ENCODE assay signal across 27 cellular contexts in the genomic region with DNA sequence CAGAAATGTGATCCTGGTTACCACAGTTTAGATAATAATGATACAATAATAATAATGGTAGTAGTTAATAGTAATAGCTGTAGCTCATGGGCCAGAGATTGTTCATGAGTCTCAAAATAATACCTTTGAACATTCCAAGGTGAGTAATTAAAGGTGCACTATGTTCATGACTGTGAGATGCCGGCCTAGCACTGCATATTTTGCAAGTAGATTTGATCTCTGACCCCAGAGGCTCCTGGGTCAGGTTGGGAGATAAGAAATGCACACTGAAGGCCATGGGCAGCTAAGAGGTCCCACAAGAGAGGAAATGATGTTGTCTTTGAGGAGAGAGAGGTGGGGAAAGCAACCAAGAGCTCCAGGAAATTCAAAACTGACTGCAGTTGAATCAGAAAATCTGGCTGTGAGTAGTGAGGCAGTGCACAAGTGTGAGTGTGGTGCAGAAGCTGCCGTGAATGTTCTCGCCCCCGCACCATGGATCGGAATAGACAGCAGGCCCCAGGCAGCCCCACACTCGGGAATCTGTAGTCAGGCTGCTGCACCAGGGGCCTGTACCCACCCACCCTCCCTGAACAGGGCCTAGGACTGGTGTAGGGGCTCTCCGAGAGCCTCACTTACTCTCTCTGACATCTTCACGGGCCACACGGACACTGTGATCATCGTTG. TPM values are rescaled to one million over a fixed set of nuclear protein-coding genes. Genes with fewer than 3 reads are reported as not detected.
A peak's percentile ranks its signal among the peaks of the same experiment; 100 is the strongest.
DNase-seq lines count a peak whose midpoint lies in the region; ATAC-seq and TF ChIP-seq lines count a peak whose summit lies in the region.
"Had no signal": no experiment of that assay in that cellular context is flagged by ENCODE, and none has a peak within 500 bp of the region (broad histone marks: within the 10 kb centered on the region; RNA-seq: fewer than 3 reads in every experiment).

No MANE protein-coding gene starts in this region.

- ATAC-seq in gastroesophageal sphincter = no peak
- ATAC-seq: Right ventricle myocardium inferior had no signal

- no peak for TF ChIP-seq CTCF in ascending aorta (IDR thresholded peaks at IDR 0.05)
- no peak for TF ChIP-seq CTCF in gastroesophageal sphincter (IDR thresholded peaks at IDR 0.05)
- no peak for TF ChIP-seq CTCF in spleen (IDR thresholded peaks at IDR 0.05 in 8 of 11, conservative IDR thresholded peaks at IDR 0.05 in 3 of 11)

- TF ChIP-seq EP300 in gastroesophageal sphincter (IDR thresholded peaks at IDR 0.05) = no peak

- peak in 1 of 2 donors; percentile 43 for DNase-seq in ascending aorta (ENCODE audit: low spot score in 2 of 2)
- peak in 7 of 10 donors; percentile 25 to 90 (median 57) for DNase-seq in posterior cingulate gyrus
- no peak for DNase-seq in spleen
- no peak for DNase-seq in T-helper 1 cell
- DNase-seq in dedifferentiated amniotic fluid mesenchymal stem cell (ENCODE audit: extremely low spot score) = no peak
- no peak for DNase-seq in activated CD4-positive, CD25-positive, alpha-beta regulatory T cell treated with anti-CD3 and anti-CD28 coated beads, Interleukin-2, amount 50 U/mL, for 72 hours
- no peak for DNase-seq in activated CD8-positive, alpha-beta memory T cell treated with anti-CD3 and anti-CD28 coated beads, Interleukin-2, amount 50 U/mL, for 4 hours
- DNase-seq: CD4-positive, alpha-beta T cell; DMS53; H7; IMR-90; KG1; MG63; NCI-H1105 treated with DMSO at 0.1 percent for 48 hours; NCI-H146; NCI-H1930; NCI-H446; NCI-H524 treated with DMSO at 0.1 percent for 48 hours; NCI-H774; PC-9; SJCRH30 had no signal

- H3K9me3 ChIP-seq in ascending aorta = no peaks in the 10 kb centered on the region
- peaks cover 0 to 4% (median 0%) of the 10 kb centered on the region in 3 donors for H3K9me3 ChIP-seq in gastroesophageal sphincter
- H3K9me3 ChIP-seq in spleen = peaks cover 0 to 6% (median 0%) of the 10 kb centered on the region in 8 donors
- H3K9me3 ChIP-seq: SJCRH30 had no signal

- 43 to 66% methylated on average over 4 to 9 of the region's 10 CpGs for WGBS in gastroesophageal sphincter (ENCODE audit: low coverage in 1 of 2), 2 donors
- 56 to 84% (median 72%) methylated on average over 7 to 10 of the region's 10 CpGs for WGBS in spleen, 5 donors

- intact Hi-C loops in ascending aorta (cut with DNase I) (no loop called here), posterior cingulate gyrus (cut with DNase I) (no loop called here), spleen (cut with DNase I; ENCODE audit: low total_unique reads) (no loop called here)

- no peak for TF ChIP-seq POLR2A in gastroesophageal sphincter (IDR thresholded peaks at IDR 0.05)
- TF ChIP-seq POLR2A in spleen (IDR thresholded peaks at IDR 0.05) = no peak

- H3K4me1 ChIP-seq in ascending aorta = peaks cover 20 to 56% of the 10 kb centered on the region in 2 donors
- H3K4me1 ChIP-seq in gastroesophageal sphincter = peaks cover 6 to 59% (median 20%) of the 10 kb centered on the region in 3 donors
- peaks cover 0 to 20% (median 5%) of the 10 kb centered on the region in 6 donors for H3K4me1 ChIP-seq in spleen
- H3K4me1 ChIP-seq: BLaER1 treated with 17β-estradiol and CSF1 and Interleukin-3, amounts not matched to agents 10 nM and 100 nM; SJCRH30 had no signal

- no peak overlapping the region for H3K4me3 ChIP-seq in ascending aorta
- no peak overlapping the region for H3K4me3 ChIP-seq in gastroesophageal sphincter
- no peak overlapping the region for H3K4me3 ChIP-seq in spleen
- H3K4me3 ChIP-seq: BLaER1 treated with 17β-estradiol and CSF1 and Interleukin-3, amounts not matched to agents 10 nM and 100 nM; GM23248; MG63; PC-9; SJCRH30 had no signal

- H3K36me3 ChIP-seq in ascending aorta (peaks cover 15 to 29% of the 10 kb centered on the region in 2 donors), gastroesophageal sphincter (peaks cover 0 to 21% of the 10 kb centered on the region in 2 donors), spleen (no peaks in the 10 kb centered on the region)
- H3K36me3 ChIP-seq: BLaER1 treated with 17β-estradiol and CSF1 and Interleukin-3, amounts not matched to agents 10 nM and 100 nM; MG63; SJCRH30 had no signal

- H3K27ac ChIP-seq in ascending aorta = peak overlapping the region; percentile 59 to 97
- H3K27ac ChIP-seq in gastroesophageal sphincter = peak overlapping the region in 3 of 4 donors; percentile 63 to 99 (median 70)
- H3K27ac ChIP-seq in spleen = peak overlapping the region in 5 of 8 donors; percentile 33 to 61 (median 52)
- H3K27ac ChIP-seq: BLaER1 treated with 17β-estradiol and CSF1 and Interleukin-3, amounts not matched to agents 10 nM and 100 nM; GM23248; PC-9; SJCRH30 had no signal

- H3K27me3 ChIP-seq in ascending aorta (no peaks in the 10 kb centered on the region), gastroesophageal sphincter (no peaks in the 10 kb centered on the region), spleen (replicated peaks in 1 of 7) (no peaks in the 10 kb centered on the region)
- H3K27me3 ChIP-seq: BLaER1 treated with 17β-estradiol and CSF1 and Interleukin-3, amounts not matched to agents 10 nM and 100 nM; MG63 had no signal

RNA-seq across cellular contexts. Expression of gene CPXM2, which starts 11.9 kb away (rescaled TPM):
- total RNA-seq in ascending aorta (125 TPM), gastroesophageal sphincter (100 to 1,000 TPM in 1 of 4 donors, 10 to 100 TPM in 3; 57.1 to 165 (median 85.1) TPM), spleen (10 to 100 TPM; 20.8 to 38.2 (median 22.2) TPM)
- 1 to 10 TPM; 3.7 to 7.0 (median 3.7) TPM for polyA plus RNA-seq in spleen
- total RNA-seq: CD4-positive, alpha-beta T cell; G401; IMR-90; PC-9; SJCRH30 had no signal
- polyA plus RNA-seq: AG04450, IMR-90 had no signal

Comparison
In these comparisons a context has a peak if more than half of its experiments do, and no peak if none do; other contexts are left out.
1. DNase-seq: peak in posterior cingulate gyrus (7 of 10); none in spleen (single experiment), T-helper 1 cell (0 of 5), dedifferentiated amniotic fluid mesenchymal stem cell (single experiment), activated CD4-positive, CD25-positive, alpha-beta regulatory T cell treated with anti-CD3 and anti-CD28 coated beads, Interleukin-2, amount 50 U/mL, for 72 hours (single experiment) and activated CD8-positive, alpha-beta memory T cell treated with anti-CD3 and anti-CD28 coated beads, Interleukin-2, amount 50 U/mL, for 4 hours (single experiment).
2. Peak in every context shown above with its lines, with median percentiles within 50 percentile points of each other: H3K27ac ChIP-seq.